20 cellular contexts compared by ENCODE assay signal in the genomic region with DNA sequence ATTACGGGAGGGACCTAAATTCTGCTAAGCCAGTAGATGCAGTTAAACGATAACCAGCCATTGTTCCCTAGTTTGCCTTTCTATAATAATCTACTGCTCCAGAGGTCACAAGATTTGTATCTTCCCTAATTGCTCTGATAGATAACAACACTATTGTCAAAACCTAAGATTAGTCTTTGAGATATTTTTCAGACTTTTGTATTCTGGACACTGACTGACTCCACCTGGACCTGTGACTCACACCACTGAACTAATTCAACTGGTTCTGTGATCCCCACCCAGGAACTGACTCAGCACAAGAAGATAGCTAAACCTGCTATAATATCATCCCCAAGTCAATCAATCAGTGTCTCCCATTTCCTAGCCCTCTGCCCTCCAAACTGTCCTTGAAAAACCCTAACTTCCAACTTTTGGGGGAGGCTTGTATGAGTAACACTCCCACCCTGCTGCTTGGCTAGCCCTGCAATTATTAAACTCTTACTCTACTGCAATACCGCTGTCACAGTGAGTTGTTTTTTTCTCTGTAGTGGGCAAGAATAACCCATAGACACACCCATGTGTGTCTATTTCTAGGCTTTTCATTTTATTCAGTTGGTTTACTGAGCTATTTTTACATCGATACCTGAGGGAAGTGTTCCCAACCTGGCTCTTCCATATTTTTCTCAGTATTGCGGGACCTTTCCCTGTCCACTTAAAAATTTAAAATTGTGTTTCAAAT. TPM values are rescaled to one million over a fixed set of nuclear protein-coding genes. Genes with fewer than 3 reads are reported as not detected.
DNase-seq lines count a peak whose midpoint lies in the region; ATAC-seq and TF ChIP-seq lines count a peak whose summit lies in the region.
"Had no signal": no experiment of that assay in that cellular context is flagged by ENCODE, and none has a peak within 500 bp of the region (broad histone marks: within the 10 kb centered on the region; RNA-seq: fewer than 3 reads in every experiment).

No MANE protein-coding gene starts in this region.

- WGBS in trophoblast cell (ENCODE audit: extremely low coverage, insufficient coverage, insufficient read length): no CpG with 5 or more reads among the region's 5 CpGs

- H3K27ac ChIP-seq in trophoblast cell (ENCODE audit: low read depth, low read length): no peak overlapping the region
- H3K27ac ChIP-seq: body of pancreas, KMS-11, sigmoid colon, suprapubic skin had no signal

- H4K8ac ChIP-seq in trophoblast cell (ENCODE audit: low read depth, low read length): no peak overlapping the region

- H4K91ac ChIP-seq in trophoblast cell (ENCODE audit: low read depth, low read length): no peak overlapping the region

- no peak overlapping the region for H3K23ac ChIP-seq in trophoblast cell (ENCODE audit: low read length)

- TF ChIP-seq CTCF in epithelial cell of esophagus (IDR thresholded peaks at IDR 0.05; ENCODE audit: insufficient read depth, low read depth, low read length, missing control alignments): no peak

- H3K4me3 ChIP-seq in epithelial cell of esophagus (ENCODE audit: low read length) (no peak overlapping the region), trophoblast cell (ENCODE audit: low read depth, low read length) (no peak overlapping the region)
- H3K4me3 ChIP-seq: body of pancreas, sigmoid colon, suprapubic skin had no signal

- H3K36me3 ChIP-seq in trophoblast cell (ENCODE audit: control insufficient read depth in 1 of 2, insufficient read depth in 2 of 2, low read length in 2 of 2): peaks cover 0 to 2% of the 10 kb centered on the region in 2 experiments
- H3K36me3 ChIP-seq: sigmoid colon, suprapubic skin had no signal

- H2BK120ac ChIP-seq in trophoblast cell (ENCODE audit: insufficient read depth, low read length, poor library complexity): no peak overlapping the region

- H3K14ac ChIP-seq in trophoblast cell (ENCODE audit: low read length): no peak overlapping the region

- H3K4ac ChIP-seq in trophoblast cell (ENCODE audit: low read depth, low read length): no peak overlapping the region

- H4K12ac ChIP-seq in trophoblast cell (ENCODE audit: low read depth, low read length): no peak overlapping the region

- H3K18ac ChIP-seq in trophoblast cell (ENCODE audit: low read length): no peak overlapping the region

- H3K4me2 ChIP-seq in trophoblast cell (ENCODE audit: low read length): no peak overlapping the region
- H3K4me2 ChIP-seq: KMS-11 had no signal

- H2AK5ac ChIP-seq in trophoblast cell (ENCODE audit: low read length): no peak overlapping the region

- no peak for ATAC-seq in GM18498 (IDR thresholded peaks at IDR 0.05; ENCODE audit: unreplicated experiment)
- ATAC-seq: activated CD4-positive, alpha-beta T cell treated with anti-CD3 and anti-CD28 coated beads for 36 hours; body of pancreas; left ventricle myocardium superior had no signal

- no peaks in the 10 kb centered on the region for H3K4me1 ChIP-seq in trophoblast cell (ENCODE audit: control insufficient read depth in 1 of 2, insufficient read depth in 2 of 2, low read length in 2 of 2)
- H3K4me1 ChIP-seq: sigmoid colon had no signal

- no peak overlapping the region for H2AFZ ChIP-seq in trophoblast cell (ENCODE audit: insufficient read depth, low read length, poor library complexity)

- H3K9ac ChIP-seq in trophoblast cell (ENCODE audit: low read length): no peak overlapping the region
- H3K9ac ChIP-seq: KMS-11 had no signal

- DNase-seq in EL (peak; percentile 10), NCI-H226 (peak; percentile 51), epithelial cell of esophagus (ENCODE audit: low read depth) (peak; percentile 91), trophoblast cell (peak; percentile 68 to 84), NCI-H1105 treated with DMSO at 0.1 percent for 48 hours (lab: John Stamatoyannopoulos, UW) (no peak), NCI-H2081 treated with DMSO at 0.1 percent for 48 hours (lab: John Stamatoyannopoulos, UW) (no peak), NCI-H2081 (lab: John Stamatoyannopoulos, UW) (no peak)
- DNase-seq: activated CD4-positive, alpha-beta T cell treated with anti-CD3 and anti-CD28 coated beads for 36 hours; activated naive CD4-positive, alpha-beta T cell treated with anti-CD3 and anti-CD28 coated beads for 36 hours; body of pancreas; left ventricle myocardium superior; NCI-H1436; NCI-H345; nucleus accumbens; SIG-M5; sigmoid colon; stimulated activated CD4-positive, alpha-beta T cell treated with anti-CD3 and anti-CD28 coated beads, Interleukin-2, amount 100 ng/mL, for 48 hours had no signal

- H3K27me3 ChIP-seq in trophoblast cell (ENCODE audit: insufficient read depth, low read length): no peaks in the 10 kb centered on the region
- H3K27me3 ChIP-seq: body of pancreas, sigmoid colon, suprapubic skin had no signal

- no peak overlapping the region for H2BK5ac ChIP-seq in trophoblast cell (ENCODE audit: low read depth, low read length, poor library complexity)

- H2BK12ac ChIP-seq in trophoblast cell (ENCODE audit: low read length): no peak overlapping the region

- H3K9me3 ChIP-seq in trophoblast cell (ENCODE audit: insufficient read depth, low read depth, low read length): no peaks in the 10 kb centered on the region
- H3K9me3 ChIP-seq: body of pancreas, sigmoid colon had no signal

- H3K79me2 ChIP-seq in trophoblast cell (ENCODE audit: control insufficient read depth, insufficient read depth, low read length, poor library complexity): no peaks in the 10 kb centered on the region

- H3K79me1 ChIP-seq in trophoblast cell (ENCODE audit: low read length): no peaks in the 10 kb centered on the region

RNA-seq across cellular contexts. Expression of a gene that starts 11.2 kb away (rescaled TPM):
- polyA plus RNA-seq in trophoblast cell (2013): 39.2 and 42.8 TPM in 2 replicates

Comparison
In these comparisons a context has a peak if more than half of its experiments do, and no peak if none do; other contexts are left out.
1. DNase-seq: peak in EL (single experiment), NCI-H226 (single experiment), epithelial cell of esophagus (single experiment) and trophoblast cell (2 of 2); none in NCI-H1105 treated with DMSO at 0.1 percent for 48 hours (single experiment), NCI-H2081 treated with DMSO at 0.1 percent for 48 hours (single experiment) and NCI-H2081 (0 of 2).